21 cellular contexts compared by ENCODE assay signal in the genomic region with DNA sequence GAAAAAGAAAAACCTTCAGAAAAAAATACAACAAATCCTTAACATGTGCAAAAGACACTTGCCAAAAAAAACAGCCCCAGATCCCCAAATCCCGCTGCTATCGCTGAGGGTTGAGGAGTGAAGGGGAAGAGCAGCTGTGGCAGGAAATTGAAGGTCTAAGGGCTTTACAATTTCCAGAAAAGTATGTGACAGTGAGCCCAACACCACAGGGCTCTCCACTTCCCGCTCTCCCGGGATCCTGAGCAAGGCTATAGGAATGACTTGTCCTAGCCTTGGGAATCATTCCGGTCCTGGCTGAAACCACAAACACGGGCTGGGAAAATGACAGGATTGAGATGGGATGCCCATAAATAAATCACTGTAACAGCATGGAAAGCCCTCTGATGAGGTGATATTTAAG.
DNase-seq lines count a peak whose midpoint lies in the region; ATAC-seq and TF ChIP-seq lines count a peak whose summit lies in the region.
"Had no signal": no experiment of that assay in that cellular context is flagged by ENCODE, and none has a peak within 500 bp of the region (broad histone marks: within the 10 kb centered on the region; RNA-seq: fewer than 3 reads in every experiment).

No MANE protein-coding gene starts in this region.

- peaks cover 0 to 5% (median 0%) of the 10 kb centered on the region in 9 donors for H3K27me3 ChIP-seq in heart left ventricle
- no peaks in the 10 kb centered on the region for H3K27me3 ChIP-seq in right atrium auricular region
- H3K27me3 ChIP-seq: BLaER1 had no signal

- no peak overlapping the region for H3K27ac ChIP-seq in heart left ventricle
- no peak overlapping the region for H3K27ac ChIP-seq in right atrium auricular region
- H3K27ac ChIP-seq: A549, BLaER1 had no signal

- H3K4me3 ChIP-seq in heart left ventricle (no peak overlapping the region), right atrium auricular region (no peak overlapping the region)
- H3K4me3 ChIP-seq: A549, BLaER1 had no signal

- H3K36me3 ChIP-seq in heart left ventricle, result no peaks in the 10 kb centered on the region
- no peaks in the 10 kb centered on the region for H3K36me3 ChIP-seq in right atrium auricular region
- H3K36me3 ChIP-seq: BLaER1 had no signal

- ATAC-seq in heart left ventricle, result peak in 3 of 4 donors; percentile 33 to 47 (median 42)
- ATAC-seq: A549, SK-N-SH treated with all-trans-retinoic acid at 6 μM for 48 hours had no signal

- intact Hi-C loops in heart left ventricle (cut with DNase I), result no loop called here

- peak in 1 of 5 donors; percentile 38 for DNase-seq in heart left ventricle
- DNase-seq in right atrium auricular region (ENCODE audit: low spot score), result no peak
- DNase-seq in astrocyte of the hippocampus (ENCODE audit: low read depth, low spot score), result peak; percentile 24
- peak; percentile 3 for DNase-seq in kidney tubule cell (ENCODE audit: low spot score)
- peak; percentile 15 for DNase-seq in stromal cell of bone marrow (ENCODE audit: low read depth)
- no peak for DNase-seq in SKM-1 (lab: John Stamatoyannopoulos, UW; ENCODE audit: unreplicated experiment)
- DNase-seq in NOMO-1 treated with DMSO at 0.1 percent for 48 hours (lab: John Stamatoyannopoulos, UW; ENCODE audit: unreplicated experiment), result no peak
- no peak for DNase-seq in ureter (ENCODE audit: low spot score)
- DNase-seq: CD4-positive, alpha-beta memory T cell; DMS53; GDM1; GOT3; Kasumi-1; NCI-H1092 treated with DMSO at 0.1 percent for 48 hours; NCI-H146; NCI-H2081; NCI-H446 treated with DMSO at 0.1 percent for 48 hours; SHP77 treated with DMSO at 0.1 percent for 48 hours had no signal

- peaks cover 0 to 5% (median 0%) of the 10 kb centered on the region in 12 donors for H3K4me1 ChIP-seq in heart left ventricle
- no peaks in the 10 kb centered on the region for H3K4me1 ChIP-seq in right atrium auricular region
- H3K4me1 ChIP-seq: A549, BLaER1 had no signal

- H3K9me3 ChIP-seq in heart left ventricle (no peaks in the 10 kb centered on the region), right atrium auricular region (no peaks in the 10 kb centered on the region)
- H3K9me3 ChIP-seq: A549, BLaER1 had no signal

- no peak for TF ChIP-seq POLR2A in heart left ventricle (IDR thresholded peaks at IDR 0.05)

- TF ChIP-seq CTCF in heart left ventricle (IDR thresholded peaks at IDR 0.05), result no peak
- no peak for TF ChIP-seq CTCF in right atrium auricular region (IDR thresholded peaks at IDR 0.05)

- 43 to 69% (median 59%) methylated on average over 6 of the region's 6 CpGs for WGBS in heart left ventricle, 4 donors

Comparison
In these comparisons a context has a peak if more than half of its experiments do, and no peak if none do; other contexts are left out.
1. DNase-seq: peak in astrocyte of the hippocampus (single experiment), kidney tubule cell (single experiment) and stromal cell of bone marrow (single experiment); none in right atrium auricular region (single experiment), SKM-1 (single experiment), NOMO-1 treated with DMSO at 0.1 percent for 48 hours (single experiment) and ureter (single experiment).